19 cellular contexts compared by ENCODE assay signal in genomic region chr12:4011597-4011996, GRCh38.
DNase-seq lines count a peak whose midpoint lies in the region; ATAC-seq and TF ChIP-seq lines count a peak whose summit lies in the region.
"Had no signal": no experiment of that assay in that cellular context is flagged by ENCODE, and none has a peak within 500 bp of the region (broad histone marks: within the 10 kb centered on the region; RNA-seq: fewer than 3 reads in every experiment).

No MANE protein-coding gene starts in this region.

- H3K27ac ChIP-seq in Panc1 (ENCODE audit: low read length), result no peak overlapping the region
- H3K27ac ChIP-seq: A549, coronary artery had no signal

- no peaks in the 10 kb centered on the region for H3K36me3 ChIP-seq in Caco-2 (ENCODE audit: control insufficient read depth, insufficient read depth, low read length)
- H3K36me3 ChIP-seq in Panc1 (ENCODE audit: control insufficient read depth, insufficient read depth, low read length), result no peaks in the 10 kb centered on the region

- no peaks in the 10 kb centered on the region for H3K9me3 Mint-ChIP-seq in Caco-2 (ENCODE audit: unreplicated experiment)
- H3K9me3 Mint-ChIP-seq in nephron, result no peaks in the 10 kb centered on the region
- H3K9me3 Mint-ChIP-seq: natural killer cell treated with Interleukin-12 subunit alpha and Interleukin-12 subunit beta and Interleukin-15 and Interleukin-18, amount 100 ng/mL, for 72 hours had no signal

- CTCF ChIA-PET in Caco-2 (lab: Charles Lee) (interaction anchor here (1.2 to 1.6 kb wide), 5 partner anchors 12 to 265 kb away, joined by 7 to 13 read pairs (median 9); no protein-coding TSS in a partner anchor), Panc1 (lab: Charles Lee) (no interaction called here)

- H3K27me3 ChIP-seq in Caco-2 (replicated peaks; ENCODE audit: control insufficient read depth, insufficient read depth, low read length) (no peaks in the 10 kb centered on the region), Panc1 (ENCODE audit: control insufficient read depth, insufficient read depth, low read length) (no peaks in the 10 kb centered on the region; the same call in 1 of the 2 replicates)

- intact Hi-C loops in Caco-2 (cut with micrococcal nuclease; ENCODE audit: unreplicated experiment), result loop anchor here (1.0 kb wide), 2 partner anchors 12 to 44 kb away; no protein-coding TSS in a partner anchor
- intact Hi-C loops in Panc1 (cut with micrococcal nuclease; ENCODE audit: unreplicated experiment), result no loop called here
- intact Hi-C loops in sciatic nerve (cut with DNase I), result no loop called here

- H3K4me3 Mint-ChIP-seq in Caco-2 (ENCODE audit: unreplicated experiment) (peak overlapping the region; percentile 12), nephron (no peak overlapping the region)
- H3K4me3 Mint-ChIP-seq: CD4-positive, CD25-positive, alpha-beta regulatory T cell; H9; natural killer cell treated with Interleukin-12 subunit alpha and Interleukin-12 subunit beta and Interleukin-15 and Interleukin-18, amount 100 ng/mL, for 72 hours; T-helper 17 cell had no signal

- H3K4me1 Mint-ChIP-seq in Caco-2 (ENCODE audit: low read depth, unreplicated experiment) (peaks cover 57% of the 10 kb centered on the region), nephron (peaks cover 38% of the 10 kb centered on the region)
- H3K4me1 Mint-ChIP-seq: CD4-positive, CD25-positive, alpha-beta regulatory T cell had no signal

- H3K36me3 Mint-ChIP-seq in Caco-2 (ENCODE audit: insufficient read depth, unreplicated experiment) (peaks cover 5% of the 10 kb centered on the region), nephron (ENCODE audit: low read depth) (no peaks in the 10 kb centered on the region)
- H3K36me3 Mint-ChIP-seq: CD4-positive, CD25-positive, alpha-beta regulatory T cell; natural killer cell treated with Interleukin-12 subunit alpha and Interleukin-12 subunit beta and Interleukin-15 and Interleukin-18, amount 100 ng/mL, for 72 hours had no signal

- H3K27ac Mint-ChIP-seq in Caco-2 (ENCODE audit: unreplicated experiment) (peak overlapping the region; percentile 35), nephron (peak overlapping the region; percentile 55 to 85 (median 78))
- H3K27ac Mint-ChIP-seq: CD4-positive, CD25-positive, alpha-beta regulatory T cell; H9; natural killer cell treated with Interleukin-12 subunit alpha and Interleukin-12 subunit beta and Interleukin-15 and Interleukin-18, amount 100 ng/mL, for 72 hours; T-helper 17 cell had no signal

- ATAC-seq in Panc1 (peak; percentile 62; the same call in 1 of the 2 replicates), HG02759 (IDR thresholded peaks at IDR 0.05; ENCODE audit: unreplicated experiment) (no peak), sciatic nerve (no peak), HG02763 (IDR thresholded peaks at IDR 0.05; ENCODE audit: unreplicated experiment) (no peak)
- ATAC-seq: activated CD4-positive, CD25-positive, alpha-beta regulatory T cell treated with anti-CD3 and anti-CD28 coated beads, Interleukin-2, amount 50 U/mL, for 24 hours; natural killer cell treated with Interleukin-12 subunit alpha and Interleukin-12 subunit beta and Interleukin-15 and Interleukin-18, amount 100 ng/mL, for 72 hours; T-helper 17 cell had no signal

- in situ Hi-C loops in Panc1 (cut with HindIII; ENCODE audit: low pct_unique_long_range_greater_than_20kb, low sequenced_read_pairs), result no loop called here

- H3K9me3 ChIP-seq in Caco-2 (no peaks in the 10 kb centered on the region), Panc1 (ENCODE audit: control insufficient read depth, insufficient read depth, low read depth, low read length) (no peaks in the 10 kb centered on the region)
- H3K9me3 ChIP-seq: A549 had no signal

- H3K27me3 Mint-ChIP-seq in Caco-2 (ENCODE audit: insufficient read depth, unreplicated experiment), result no peaks in the 10 kb centered on the region
- no peaks in the 10 kb centered on the region for H3K27me3 Mint-ChIP-seq in nephron (ENCODE audit: low read depth)
- H3K27me3 Mint-ChIP-seq: CD4-positive, CD25-positive, alpha-beta regulatory T cell; natural killer cell treated with Interleukin-12 subunit alpha and Interleukin-12 subunit beta and Interleukin-15 and Interleukin-18, amount 100 ng/mL, for 72 hours had no signal

- no peak for TF ChIP-seq CTCF in Caco-2 (IDR thresholded peaks at IDR 0.05; ENCODE audit: insufficient read depth in 1 of 2, low read depth in 1 of 2, low read length in 1 of 2, severe bottlenecking in 1 of 2, unreplicated experiment in 1 of 2)
- TF ChIP-seq CTCF in Panc1 (IDR thresholded peaks at IDR 0.05), result no peak
- no peak for TF ChIP-seq CTCF in epithelial cell of proximal tubule (conservative IDR thresholded peaks at IDR 0.05; ENCODE audit: low read depth, low read length)
- no peak for TF ChIP-seq CTCF in nephron (IDR thresholded peaks at IDR 0.05; ENCODE audit: unreplicated experiment in 3 of 3)

- DNase-seq in Caco-2 (peak; percentile 86 to 91), Panc1 (ENCODE audit: low read depth, low spot score) (no peak), epithelial cell of proximal tubule (ENCODE audit: low read depth) (peak; percentile 98), sciatic nerve (ENCODE audit: low spot score) (no peak), T-helper 2 cell (no peak)
- DNase-seq: anterior cingulate cortex; CD4-positive, CD25-positive, alpha-beta regulatory T cell; H9; NCI-H1092; NCI-H2107; NCI-H748 treated with DMSO at 0.1 percent for 48 hours; T-helper 17 cell had no signal

- H3K4me1 ChIP-seq in Caco-2, result peaks cover 68% of the 10 kb centered on the region
- H3K4me1 ChIP-seq in Panc1 (ENCODE audit: control insufficient read depth, insufficient read depth, low read length), result no peaks in the 10 kb centered on the region
- H3K4me1 ChIP-seq: A549 had no signal

- H3K4me3 ChIP-seq in Caco-2 (ENCODE audit: low read depth, low read length) (no peak overlapping the region), Panc1 (ENCODE audit: low read depth in 2 of 2, low read length in 2 of 2) (no peak overlapping the region), epithelial cell of proximal tubule (ENCODE audit: low read depth, low read length) (no peak overlapping the region)
- H3K4me3 ChIP-seq: A549, coronary artery had no signal

- POLR2A ChIA-PET in Caco-2 (lab: Charles Lee) (interaction anchor here (0.6 to 2.8 kb wide), 6 partner anchors 9 to 265 kb away, joined by 3 to 23 read pairs (median 4); no protein-coding TSS in a partner anchor), Panc1 (lab: Charles Lee) (no interaction called here)

- no TSS peak for BruUV-seq in Caco-2 (replicated peaks; lab: Mats Ljungman, UMichigan)
- BruUV-seq in Panc1 (replicated peaks; lab: Mats Ljungman, UMichigan), result no TSS peak

Comparison
In these comparisons a context has a peak if more than half of its experiments do, and no peak if none do; other contexts are left out.
1. DNase-seq: peak in Caco-2 (2 of 2) and epithelial cell of proximal tubule (single experiment); none in Panc1 (single experiment), sciatic nerve (single experiment) and T-helper 2 cell (0 of 5).